8 cellular contexts compared by ENCODE assay signal in the genomic region with DNA sequence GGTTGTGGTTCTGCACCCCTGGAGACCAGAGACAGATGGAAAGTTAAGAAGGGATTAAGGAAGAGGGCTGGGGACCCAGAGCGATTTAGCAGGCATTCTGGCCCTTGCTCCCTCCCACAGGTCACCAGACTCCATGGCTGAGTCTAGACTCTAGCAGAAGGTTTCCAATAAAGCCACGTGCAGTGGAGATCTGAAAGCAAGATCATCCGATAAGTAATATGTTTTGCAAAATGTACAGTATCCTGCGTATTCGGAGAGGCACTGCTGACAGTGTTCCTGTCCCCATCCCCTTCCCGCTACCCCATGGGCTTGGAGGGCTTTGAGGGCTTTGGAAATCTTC. TPM values are rescaled to one million over a fixed set of nuclear protein-coding genes. Genes with fewer than 3 reads are reported as not detected.
DNase-seq lines count a peak whose midpoint lies in the region; ATAC-seq, FAIRE-seq and TF ChIP-seq lines count a peak whose summit lies in the region.

No MANE protein-coding gene starts in this region.

- H3K4me1 ChIP-seq in keratinocyte (ENCODE audit: control insufficient read depth, extremely low read depth, insufficient read depth, low read length) (no peaks in the 10 kb centered on the region), thoracic aorta (ENCODE audit: control insufficient read depth in 1 of 2, low read depth in 2 of 2) (no peaks in the 10 kb centered on the region)

- no peak for DNase-seq in activated CD8-positive, alpha-beta memory T cell treated with anti-CD3 and anti-CD28 coated beads, Interleukin-2, amount 10 ng/mL, durations not matched to agents 7 days and 5 days
- DNase-seq in activated CD8-positive, alpha-beta memory T cell treated with anti-CD3 and anti-CD28 coated beads for 24 hours, result no peak
- no peak for DNase-seq in activated T-helper 2 cell treated with anti-CD3 and anti-CD28 coated beads, Interferon-gamma antibody, Interleukin-2, Interleukin-4, amounts not matched to agents 10 μg/mL and 5 μg/mL and 100 μg/mL, durations not matched to agents 14 hours and 24 hours and 36 hours (ENCODE audit: low spot score)
- DNase-seq in keratinocyte (ENCODE audit: low read depth, low spot score) (no peak), thoracic aorta (ENCODE audit: low spot score) (no peak), KBM-7 (no peak), dedifferentiated amniotic fluid mesenchymal stem cell (ENCODE audit: extremely low spot score) (no peak), middle frontal gyrus (ENCODE audit: extremely low spot score, low spot score) (no peak)

- H3K4me3 ChIP-seq in keratinocyte (ENCODE audit: control insufficient read depth in 2 of 3, extremely low read depth in 1 of 3, insufficient read depth in 2 of 3, low read depth in 1 of 3, low read length in 3 of 3), result peak overlapping the region in 1 of 3 experiments; percentile 51
- peak overlapping the region; percentile 77 for H3K4me3 ChIP-seq in thoracic aorta

- H3K27me3 Mint-ChIP-seq in activated CD8-positive, alpha-beta memory T cell treated with anti-CD3 and anti-CD28 coated beads, Interleukin-2, amount 10 ng/mL, durations not matched to agents 7 days and 5 days, result no peaks in the 10 kb centered on the region
- no peaks in the 10 kb centered on the region for H3K27me3 Mint-ChIP-seq in activated T-helper 2 cell treated with anti-CD3 and anti-CD28 coated beads, Interferon-gamma antibody, Interleukin-2, Interleukin-4, amounts not matched to agents 10 μg/mL and 5 μg/mL and 100 μg/mL, durations not matched to agents 14 hours and 24 hours and 36 hours (ENCODE audit: low read depth)

- peak overlapping the region; percentile 50 for H3K27ac Mint-ChIP-seq in activated CD8-positive, alpha-beta memory T cell treated with anti-CD3 and anti-CD28 coated beads, Interleukin-2, amount 10 ng/mL, durations not matched to agents 7 days and 5 days
- no peak overlapping the region for H3K27ac Mint-ChIP-seq in activated T-helper 2 cell treated with anti-CD3 and anti-CD28 coated beads, Interferon-gamma antibody, Interleukin-2, Interleukin-4, amounts not matched to agents 10 μg/mL and 5 μg/mL and 100 μg/mL, durations not matched to agents 14 hours and 24 hours and 36 hours

- no peaks in the 10 kb centered on the region for H3K79me2 ChIP-seq in keratinocyte (ENCODE audit: control insufficient read depth, insufficient read depth, low read length)

- in situ Hi-C loops in KBM-7 (cut with MboI; ENCODE audit: low pct_unique_long_range_greater_than_20kb, low sequenced_read_pairs), result no loop called here

- peak; percentile 4 for ATAC-seq in activated CD8-positive, alpha-beta memory T cell treated with anti-CD3 and anti-CD28 coated beads, Interleukin-2, amount 10 ng/mL, durations not matched to agents 7 days and 5 days
- no peak for ATAC-seq in thoracic aorta (ENCODE audit: insufficient number of reproducible peaks, low FRiP score, low read depth)

- H3K9me1 ChIP-seq in keratinocyte (ENCODE audit: control insufficient read depth, extremely low read depth, insufficient read depth, low read length), result no peaks in the 10 kb centered on the region

- peak overlapping the region; percentile 95 for H3K4me3 Mint-ChIP-seq in activated CD8-positive, alpha-beta memory T cell treated with anti-CD3 and anti-CD28 coated beads, Interleukin-2, amount 10 ng/mL, durations not matched to agents 7 days and 5 days
- peak overlapping the region; percentile 97 for H3K4me3 Mint-ChIP-seq in activated T-helper 2 cell treated with anti-CD3 and anti-CD28 coated beads, Interferon-gamma antibody, Interleukin-2, Interleukin-4, amounts not matched to agents 10 μg/mL and 5 μg/mL and 100 μg/mL, durations not matched to agents 14 hours and 24 hours and 36 hours (ENCODE audit: low read depth)

- no peaks in the 10 kb centered on the region for H4K20me1 ChIP-seq in keratinocyte (ENCODE audit: control insufficient read depth, extremely low read depth, insufficient read depth, low read length)

- no peak overlapping the region for H3K27ac ChIP-seq in keratinocyte (ENCODE audit: control insufficient read depth, insufficient read depth, low read length)
- H3K27ac ChIP-seq in thoracic aorta, result no peak overlapping the region

- intact Hi-C loops in activated T-helper 2 cell treated with anti-CD3 and anti-CD28 coated beads, Interferon-gamma antibody, Interleukin-2, Interleukin-4, amounts not matched to agents 10 μg/mL and 5 μg/mL and 100 μg/mL, durations not matched to agents 14 hours and 24 hours and 36 hours (cut with micrococcal nuclease), result loop anchor here (1.0 to 5.0 kb wide), 3 partner anchors 9 to 196 kb away; a partner anchor contains a TSS

- no peaks in the 10 kb centered on the region for H3K9me3 Mint-ChIP-seq in activated CD8-positive, alpha-beta memory T cell treated with anti-CD3 and anti-CD28 coated beads, Interleukin-2, amount 10 ng/mL, durations not matched to agents 7 days and 5 days (ENCODE audit: low read depth)
- H3K9me3 Mint-ChIP-seq in activated T-helper 2 cell treated with anti-CD3 and anti-CD28 coated beads, Interferon-gamma antibody, Interleukin-2, Interleukin-4, amounts not matched to agents 10 μg/mL and 5 μg/mL and 100 μg/mL, durations not matched to agents 14 hours and 24 hours and 36 hours, result no peaks in the 10 kb centered on the region

- no peak overlapping the region for H3K9ac ChIP-seq in keratinocyte (ENCODE audit: control insufficient read depth, extremely low read depth, insufficient read depth, low read length)

- peaks cover 24% of the 10 kb centered on the region for H3K27me3 ChIP-seq in keratinocyte (ENCODE audit: control insufficient read depth, extremely low read depth, insufficient read depth, low read length)
- no peaks in the 10 kb centered on the region for H3K27me3 ChIP-seq in thoracic aorta (replicated peaks; ENCODE audit: insufficient read depth)

- H3K36me3 Mint-ChIP-seq in activated CD8-positive, alpha-beta memory T cell treated with anti-CD3 and anti-CD28 coated beads, Interleukin-2, amount 10 ng/mL, durations not matched to agents 7 days and 5 days, result peaks cover 33% of the 10 kb centered on the region
- H3K36me3 Mint-ChIP-seq in activated T-helper 2 cell treated with anti-CD3 and anti-CD28 coated beads, Interferon-gamma antibody, Interleukin-2, Interleukin-4, amounts not matched to agents 10 μg/mL and 5 μg/mL and 100 μg/mL, durations not matched to agents 14 hours and 24 hours and 36 hours (ENCODE audit: low read depth), result peaks cover 14% of the 10 kb centered on the region

- dilution Hi-C loops in keratinocyte (cut with MboI; ENCODE audit: extremely low pct_ligation_motif_present, low sequenced_read_pairs), result no loop called here

- H3K4me1 Mint-ChIP-seq in activated CD8-positive, alpha-beta memory T cell treated with anti-CD3 and anti-CD28 coated beads, Interleukin-2, amount 10 ng/mL, durations not matched to agents 7 days and 5 days, result peaks cover 32% of the 10 kb centered on the region
- peaks cover 55% of the 10 kb centered on the region for H3K4me1 Mint-ChIP-seq in activated T-helper 2 cell treated with anti-CD3 and anti-CD28 coated beads, Interferon-gamma antibody, Interleukin-2, Interleukin-4, amounts not matched to agents 10 μg/mL and 5 μg/mL and 100 μg/mL, durations not matched to agents 14 hours and 24 hours and 36 hours (ENCODE audit: low read depth)

- FAIRE-seq in keratinocyte (lab: Jason Lieb, UNC), result no peak

- CTCF ChIA-PET in activated CD8-positive, alpha-beta memory T cell treated with anti-CD3 and anti-CD28 coated beads, Interleukin-2, amount 10 ng/mL, durations not matched to agents 7 days and 5 days (lab: Charles Lee), result interaction anchor here (1.1 to 1.6 kb wide), 5 partner anchors 9 to 127 kb away, joined by 3 to 7 read pairs (median 5); no protein-coding TSS in a partner anchor

- no peak for TF ChIP-seq CTCF in keratinocyte (optimal IDR thresholded peaks at IDR 0.05 in 1 of 3, IDR thresholded peaks at IDR 0.05 in 1 of 3, conservative IDR thresholded peaks at IDR 0.05 in 1 of 3; ENCODE audit: extremely low read depth in 1 of 3, insufficient read depth in 2 of 3, low read length in 3 of 3)
- TF ChIP-seq CTCF in thoracic aorta (IDR thresholded peaks at IDR 0.05), result no peak

- H3K4me2 ChIP-seq in keratinocyte (ENCODE audit: control insufficient read depth, extremely low read depth, insufficient read depth, low read depth, low read length), result peak overlapping the region; percentile 72

- H3K36me3 ChIP-seq in keratinocyte (ENCODE audit: control insufficient read depth in 2 of 2, extremely low read depth in 1 of 2, insufficient read depth in 2 of 2, low read length in 2 of 2) (no peaks in the 10 kb centered on the region), thoracic aorta (no peaks in the 10 kb centered on the region)

- H2AFZ ChIP-seq in keratinocyte (ENCODE audit: control insufficient read depth, low read length), result no peak overlapping the region

- H3K9me3 ChIP-seq in keratinocyte (ENCODE audit: control insufficient read depth, low read depth, low read length), result no peaks in the 10 kb centered on the region
- no peaks in the 10 kb centered on the region for H3K9me3 ChIP-seq in thoracic aorta

RNA-seq across cellular contexts. Expression of a gene that starts 0.5 kb away (rescaled TPM):
- 10 to 100 TPM; 66.9 to 67.5 TPM for total RNA-seq in activated CD8-positive, alpha-beta memory T cell treated with anti-CD3 and anti-CD28 coated beads, Interleukin-2, amount 10 ng/mL, durations not matched to agents 7 days and 5 days
- total RNA-seq in activated T-helper 2 cell treated with anti-CD3 and anti-CD28 coated beads, Interferon-gamma antibody, Interleukin-2, Interleukin-4, amounts not matched to agents 10 μg/mL and 5 μg/mL and 100 μg/mL, durations not matched to agents 14 hours and 24 hours and 36 hours, result 10.7 and 11.6 TPM in 2 replicates
- not detected in 3 replicates for polyA plus RNA-seq in keratinocyte
- polyA plus RNA-seq in keratinocyte (2011; ENCODE audit: low read depth), result not detected
- polyA plus RNA-seq in keratinocyte (2011; cell fraction: cytosol; rRNA removed), result not detected in 2 replicates
- not detected in 2 replicates for polyA plus RNA-seq in keratinocyte (2011; cell fraction: nucleus; rRNA removed)
- not detected in 2 replicates for polyA plus RNA-seq in keratinocyte (2012; ENCODE audit: low replicate concordance)
- not detected in 3 replicates for polyA minus RNA-seq in keratinocyte
- not detected for polyA minus RNA-seq in keratinocyte (2011; cell fraction: cytosol; rRNA and poly(A)+ RNA removed)
- polyA minus RNA-seq in keratinocyte (2011; cell fraction: nucleus; rRNA and poly(A)+ RNA removed), result not detected in 2 replicates
- total RNA-seq in thoracic aorta, result 1 to 10 TPM; 5.7 to 9.0 TPM
